In genomic region chr7:127838816-127839415, GRCh38 we compare ENCODE assay signal across 1 cellular context.
TF ChIP-seq lines count a peak whose summit lies in the region.

No MANE protein-coding gene starts in this region.

TF ChIP-seq in K562, 482 proteins besides CTCF, POLR2A, EP300 and RAD21 (continued from another document and continues in another):
- TF ChIP-seq XRCC3 (IDR thresholded peaks at IDR 0.05) (no peak), E2F3 (CRISPR knock-in tag; IDR thresholded peaks at IDR 0.05) (no peak), ELK3 (CRISPR knock-in tag; IDR thresholded peaks at IDR 0.05) (no peak), NFYB (IDR thresholded peaks at IDR 0.05; ENCODE audit: extremely low read depth, insufficient read length) (peak; percentile 53), MTA3 (IDR thresholded peaks at IDR 0.05; ENCODE audit: borderline replicate concordance) (peak; percentile 63; the same call in 1 of the 2 replicates), HMG20A (CRISPR knock-in tag; conservative IDR thresholded peaks at IDR 0.05) (0 out of 2 replicates have a peak, but pooled peaks have one; percentile 70), SRSF1 (IDR thresholded peaks at IDR 0.05; ENCODE audit: low read depth, low read length) (no peak), RBM17 (IDR thresholded peaks at IDR 0.05; ENCODE audit: borderline replicate concordance, low read depth, low read length) (0 out of 2 replicates have a peak, but pooled peaks have one; percentile 25), NFRKB (IDR thresholded peaks at IDR 0.05; ENCODE audit: low read depth) (no peak), HES1 (IDR thresholded peaks at IDR 0.05; ENCODE audit: low read depth) (no peak), YY1 (IDR thresholded peaks at IDR 0.05; ENCODE audit: borderline replicate concordance in 1 of 3, control insufficient read depth in 1 of 3, extremely low read depth in 1 of 3, insufficient read depth in 3 of 3, insufficient read length in 1 of 3, insufficient replicate concordance in 2 of 3, low read depth in 1 of 3, low read length in 2 of 3) (peak in 1 of 3 experiments; percentile 67), ZBTB33 (CRISPR knock-in tag; IDR thresholded peaks at IDR 0.05) (no peak), ZC3H4 (CRISPR knock-in tag; IDR thresholded peaks at IDR 0.05; ENCODE audit: borderline replicate concordance) (no peak), ESRRA (IDR thresholded peaks at IDR 0.05; ENCODE audit: borderline replicate concordance, low read depth) (no peak), ZNF561 (CRISPR knock-in tag; conservative IDR thresholded peaks at IDR 0.05) (no peak), STAT5A (IDR thresholded peaks at IDR 0.05; ENCODE audit: borderline replicate concordance, low read length) (peak; percentile 90), TAF9B (IDR thresholded peaks at IDR 0.05; ENCODE audit: partially characterized antibody) (no peak), ZNF408 (CRISPR knock-in tag; IDR thresholded peaks at IDR 0.05; ENCODE audit: low read depth) (no peak), SNAPC5 (CRISPR knock-in tag; IDR thresholded peaks at IDR 0.05) (no peak), ELF2 (CRISPR knock-in tag; IDR thresholded peaks at IDR 0.05) (no peak), ZBTB12 (CRISPR knock-in tag; IDR thresholded peaks at IDR 0.05) (no peak), PHF8 (IDR thresholded peaks at IDR 0.05; ENCODE audit: borderline replicate concordance, low read length) (no peak), ZNF589 (CRISPR knock-in tag; IDR thresholded peaks at IDR 0.05; ENCODE audit: low read depth) (peak; percentile 43; the same call in 1 of the 2 replicates), STAG1 (CRISPR knock-in tag; IDR thresholded peaks at IDR 0.05; ENCODE audit: borderline replicate concordance) (no peak), NCOR1 (IDR thresholded peaks at IDR 0.05) (peak; percentile 94), ZBTB8A (IDR thresholded peaks at IDR 0.05; ENCODE audit: partially characterized antibody) (no peak), SMARCA4 (IDR thresholded peaks at IDR 0.05) (peak; percentile 81), RBFOX2 (IDR thresholded peaks at IDR 0.05; ENCODE audit: low read depth, low read length) (no peak), TOE1 (IDR thresholded peaks at IDR 0.05; ENCODE audit: borderline replicate concordance) (no peak), TOE1 (CRISPR knock-in tag; IDR thresholded peaks at IDR 0.05; ENCODE audit: borderline replicate concordance, low read depth) (no peak), CREBBP (IDR thresholded peaks at IDR 0.05; ENCODE audit: low read depth, low read length) (no peak), TFE3 (CRISPR knock-in tag; IDR thresholded peaks at IDR 0.05) (no peak), ERF (CRISPR knock-in tag; IDR thresholded peaks at IDR 0.05) (no peak), ZFP36 (IDR thresholded peaks at IDR 0.05; ENCODE audit: low read depth, low read length, partially characterized antibody) (peak; percentile 85), CUX1 (CRISPR knock-in tag; IDR thresholded peaks at IDR 0.05) (peak; percentile 62; the same call in 1 of the 2 replicates), NFATC3 (IDR thresholded peaks at IDR 0.05) (no peak), E4F1 (CRISPR knock-in tag; IDR thresholded peaks at IDR 0.05; ENCODE audit: borderline replicate concordance) (no peak), CCAR2 (IDR thresholded peaks at IDR 0.05; ENCODE audit: low read depth, low read length) (no peak), MEF2D (tag; conservative IDR thresholded peaks at IDR 0.05; ENCODE audit: low read depth) (peak; percentile 54), KDM4B (IDR thresholded peaks at IDR 0.05; ENCODE audit: borderline replicate concordance in 2 of 2, low read depth in 1 of 2) (no peak), FOS (IDR thresholded peaks at IDR 0.05; ENCODE audit: extremely low read depth, insufficient read length) (no peak), ZBED1 (IDR thresholded peaks at IDR 0.05) (no peak), TCF7L2 (IDR thresholded peaks at IDR 0.05; ENCODE audit: low read depth, low read length) (no peak; the same call in 1 of the 2 replicates), ZNF695 (CRISPR knock-in tag; IDR thresholded peaks at IDR 0.05) (no peak), HBP1 (CRISPR knock-in tag; IDR thresholded peaks at IDR 0.05) (no peak), RBM14 (IDR thresholded peaks at IDR 0.05; ENCODE audit: borderline replicate concordance, insufficient read depth, low read depth, low read length) (no peak), ZNF445 (CRISPR knock-in tag; IDR thresholded peaks at IDR 0.05; ENCODE audit: low read depth) (no peak), E2F4 (CRISPR knock-in tag; IDR thresholded peaks at IDR 0.05; ENCODE audit: low read depth) (no peak), RHOXF2B (CRISPR knock-in tag; conservative IDR thresholded peaks at IDR 0.05) (no peak), RBBP5 (IDR thresholded peaks at IDR 0.05; ENCODE audit: borderline replicate concordance, insufficient read depth, low read length, poor library complexity, severe bottlenecking) (no peak), HNRNPUL1 (IDR thresholded peaks at IDR 0.05; ENCODE audit: low read length) (no peak), MYNN (IDR thresholded peaks at IDR 0.05) (no peak), MYNN (CRISPR knock-in tag; IDR thresholded peaks at IDR 0.05) (no peak)
